In genomic region chr17:79369532-79369931, GRCh38 we compare ENCODE assay signal across 22 cellular contexts.
DNase-seq lines count a peak whose midpoint lies in the region; ATAC-seq, FAIRE-seq and TF ChIP-seq lines count a peak whose summit lies in the region.
"Had no signal": no experiment of that assay in that cellular context is flagged by ENCODE, and none has a peak within 500 bp of the region (broad histone marks: within the 10 kb centered on the region; RNA-seq: fewer than 3 reads in every experiment).

No MANE protein-coding gene starts in this region.

- no peaks in the 10 kb centered on the region for H3K79me2 ChIP-seq in osteoblast (ENCODE audit: insufficient read depth, low read length)

- CTCF ChIA-PET in activated CD4-positive, alpha-beta memory T cell treated with anti-CD3 and anti-CD28 coated beads, Interleukin-2, amount 10 ng/mL, durations not matched to agents 7 days and 5 days (lab: Charles Lee), result no interaction called here

- no peaks in the 10 kb centered on the region for H3K4me1 Mint-ChIP-seq in activated CD4-positive, alpha-beta memory T cell treated with anti-CD3 and anti-CD28 coated beads, Interleukin-2, amount 10 ng/mL, durations not matched to agents 7 days and 5 days

- H3K4me2 ChIP-seq in osteoblast (ENCODE audit: insufficient read depth, low read length), result no peak overlapping the region
- H3K4me2 ChIP-seq: A549, GM23338 had no signal

- H4K20me1 ChIP-seq in osteoblast (ENCODE audit: insufficient read depth, low read length), result no peaks in the 10 kb centered on the region

- ATAC-seq in left cardiac atrium, result no peak
- ATAC-seq in Right ventricle myocardium inferior, result no peak
- ATAC-seq: GM23338 had no signal

- H3K36me3 Mint-ChIP-seq in activated CD4-positive, alpha-beta memory T cell treated with anti-CD3 and anti-CD28 coated beads, Interleukin-2, amount 10 ng/mL, durations not matched to agents 7 days and 5 days (ENCODE audit: low read depth), result no peaks in the 10 kb centered on the region
- H3K36me3 Mint-ChIP-seq: CD4-positive, alpha-beta memory T cell had no signal

- no peak overlapping the region for H2AFZ ChIP-seq in osteoblast (ENCODE audit: low read length)
- H2AFZ ChIP-seq: GM23338 had no signal

- TF ChIP-seq CTCF in GM12873 (IDR thresholded peaks at IDR 0.05; ENCODE audit: insufficient read depth, low read depth, low read length, missing control alignments) (peak; percentile 15), bronchial epithelial cell (IDR thresholded peaks at IDR 0.05; ENCODE audit: insufficient read depth, low read length, severe bottlenecking) (no peak), osteoblast (IDR thresholded peaks at IDR 0.05; ENCODE audit: extremely low read depth, low read depth, low read length) (no peak), BE2C (IDR thresholded peaks at IDR 0.05; ENCODE audit: low read depth, low read length) (no peak)

- no peak overlapping the region for H3K27ac ChIP-seq in osteoblast (ENCODE audit: low read depth, low read length)
- H3K27ac ChIP-seq: A549 had no signal

- DNase-seq in left cardiac atrium (peak; percentile 5), Right ventricle myocardium inferior (ENCODE audit: missing footprints) (no peak), bronchial epithelial cell (ENCODE audit: low read depth) (no peak), osteoblast (ENCODE audit: insufficient read length, low spot score, missing footprints) (peak; percentile 77), BE2C (no peak)
- DNase-seq in activated CD4-positive, alpha-beta memory T cell treated with anti-CD3 and anti-CD28 coated beads, Interleukin-2, amount 10 ng/mL, durations not matched to agents 7 days and 5 days, result no peak
- DNase-seq: 8988T; ACHN; AML-193; C1 segment of cervical spinal cord; Caco-2; CD4-positive, alpha-beta memory T cell; DMS153; DND-41; H9; HFFc6 had no signal

- peaks cover 2% of the 10 kb centered on the region for H3K27me3 ChIP-seq in bronchial epithelial cell (ENCODE audit: control insufficient read depth, insufficient read depth, low read length)
- peaks cover 8% of the 10 kb centered on the region for H3K27me3 ChIP-seq in osteoblast (ENCODE audit: insufficient read depth, low read length)
- peaks cover 82% of the 10 kb centered on the region for H3K27me3 ChIP-seq in BE2C

- no peaks in the 10 kb centered on the region for H3K27me3 Mint-ChIP-seq in activated CD4-positive, alpha-beta memory T cell treated with anti-CD3 and anti-CD28 coated beads, Interleukin-2, amount 10 ng/mL, durations not matched to agents 7 days and 5 days

- intact Hi-C loops in left cardiac atrium (cut with DNase I), result no loop called here
- intact Hi-C loops in Right ventricle myocardium inferior (cut with DNase I), result no loop called here

- no peak overlapping the region for H3K27ac Mint-ChIP-seq in activated CD4-positive, alpha-beta memory T cell treated with anti-CD3 and anti-CD28 coated beads, Interleukin-2, amount 10 ng/mL, durations not matched to agents 7 days and 5 days
- H3K27ac Mint-ChIP-seq: CD4-positive, alpha-beta memory T cell; GM23338; H9; HFFc6 had no signal

- no peaks in the 10 kb centered on the region for H3K9me3 Mint-ChIP-seq in activated CD4-positive, alpha-beta memory T cell treated with anti-CD3 and anti-CD28 coated beads, Interleukin-2, amount 10 ng/mL, durations not matched to agents 7 days and 5 days
- H3K9me3 Mint-ChIP-seq: GM23338, H9, HFFc6 had no signal

- H3K36me3 ChIP-seq in bronchial epithelial cell (ENCODE audit: control insufficient read depth, insufficient read depth, low read length) (no peaks in the 10 kb centered on the region), osteoblast (ENCODE audit: insufficient read depth, low read length) (no peaks in the 10 kb centered on the region), BE2C (no peaks in the 10 kb centered on the region)

- no peak overlapping the region for H3K4me3 Mint-ChIP-seq in activated CD4-positive, alpha-beta memory T cell treated with anti-CD3 and anti-CD28 coated beads, Interleukin-2, amount 10 ng/mL, durations not matched to agents 7 days and 5 days
- H3K4me3 Mint-ChIP-seq: CD4-positive, alpha-beta memory T cell; GM23338; H9; HFFc6 had no signal

- H3K4me3 ChIP-seq in bronchial epithelial cell (ENCODE audit: low read depth, low read length) (no peak overlapping the region), osteoblast (ENCODE audit: insufficient read depth, low read length) (no peak overlapping the region), BE2C (ENCODE audit: low read depth, low read length) (no peak overlapping the region)
- H3K4me3 ChIP-seq: A549, GM23338 had no signal

- no peaks in the 10 kb centered on the region for H3K9me3 ChIP-seq in osteoblast (ENCODE audit: low read depth, low read length)
- no peaks in the 10 kb centered on the region for H3K9me3 ChIP-seq in BE2C
- H3K9me3 ChIP-seq: A549, Caco-2 had no signal

- H3K4me1 ChIP-seq in osteoblast (ENCODE audit: insufficient read depth, low read length) (no peaks in the 10 kb centered on the region), BE2C (no peaks in the 10 kb centered on the region)
- H3K4me1 ChIP-seq: A549, Caco-2 had no signal

- POLR2A ChIA-PET in activated CD4-positive, alpha-beta memory T cell treated with anti-CD3 and anti-CD28 coated beads, Interleukin-2, amount 10 ng/mL, durations not matched to agents 7 days and 5 days (lab: Charles Lee), result no interaction called here

- FAIRE-seq in bronchial epithelial cell (lab: Jason Lieb, UNC), result peak; percentile 72
- FAIRE-seq: A549, G401.6, GM12891, GM18507 had no signal

Comparison
In these comparisons a context has a peak if more than half of its experiments do, and no peak if none do; other contexts are left out.
1. DNase-seq: peak in left cardiac atrium (single experiment) and osteoblast (single experiment); none in Right ventricle myocardium inferior (single experiment), bronchial epithelial cell (single experiment), activated CD4-positive, alpha-beta memory T cell treated with anti-CD3 and anti-CD28 coated beads, Interleukin-2, amount 10 ng/mL, durations not matched to agents 7 days and 5 days (single experiment) and BE2C (single experiment).